ENCODE assay signal across 12 cellular contexts in genomic region chr13:41427700-41428099, GRCh38. TPM values are rescaled to one million over a fixed set of nuclear protein-coding genes. Genes with fewer than 3 reads are reported as not detected.
A peak's percentile ranks its signal among the peaks of the same experiment; 100 is the strongest.
DNase-seq lines count a peak whose midpoint lies in the region; ATAC-seq, FAIRE-seq and TF ChIP-seq lines count a peak whose summit lies in the region.
"Had no signal": no experiment of that assay in that cellular context is flagged by ENCODE, and none has a peak within 500 bp of the region (broad histone marks: within the 10 kb centered on the region; RNA-seq: fewer than 3 reads in every experiment).

No MANE protein-coding gene starts in this region.

- peaks cover 0 to 15% of the 10 kb centered on the region in 2 donors for H3K27me3 ChIP-seq in left lung
- peaks cover 6% of the 10 kb centered on the region for H3K27me3 ChIP-seq in transverse colon
- H3K27me3 ChIP-seq in prostate gland (replicated peaks; ENCODE audit: insufficient read depth) = peaks cover 4% of the 10 kb centered on the region

- no peaks in the 10 kb centered on the region for H3K9me3 Mint-ChIP-seq in activated naive CD8-positive, alpha-beta T cell treated with anti-CD3 and anti-CD28 coated beads, Interleukin-2, amount 10 ng/mL, durations not matched to agents 7 days and 5 days

- POLR2A ChIA-PET in A549 (lab: Yijun Ruan, JAX) = no interaction called here
- POLR2A ChIA-PET in activated naive CD8-positive, alpha-beta T cell treated with anti-CD3 and anti-CD28 coated beads, Interleukin-2, amount 10 ng/mL, durations not matched to agents 7 days and 5 days (lab: Charles Lee) = no interaction called here

- no peaks in the 10 kb centered on the region for H3K9me3 ChIP-seq in A549
- H3K9me3 ChIP-seq in left lung = no peaks in the 10 kb centered on the region
- no peaks in the 10 kb centered on the region for H3K9me3 ChIP-seq in transverse colon
- no peaks in the 10 kb centered on the region for H3K9me3 ChIP-seq in prostate gland

- H3K4me1 Mint-ChIP-seq in activated naive CD8-positive, alpha-beta T cell treated with anti-CD3 and anti-CD28 coated beads, Interleukin-2, amount 10 ng/mL, durations not matched to agents 7 days and 5 days = peaks cover 8% of the 10 kb centered on the region

- no peak for DNase-seq in A549 (ENCODE audit: low read depth in 1 of 2, low spot score in 1 of 2)
- DNase-seq in activated naive CD8-positive, alpha-beta T cell treated with anti-CD3 and anti-CD28 coated beads, Interleukin-2, amount 10 ng/mL, durations not matched to agents 7 days and 5 days = no peak
- DNase-seq in left lung = no peak
- DNase-seq in transverse colon = no peak
- DNase-seq in prostate gland (ENCODE audit: low spot score) = no peak
- DNase-seq in NCI-H2196 (lab: John Stamatoyannopoulos, UW; ENCODE audit: unreplicated experiment) = no peak
- DNase-seq in NCI-H774 (lab: John Stamatoyannopoulos, UW) = no peak
- DNase-seq: activated effector memory CD4-positive, alpha-beta T cell treated with Interleukin-2 at 50 U/mL for 16 hours; COR-L47; left colon; NCI-H226 had no signal

- CTCF ChIA-PET in A549 (lab: Yijun Ruan, JAX) = no interaction called here

- peak overlapping the region in 1 of 2 experiments; percentile 41; a peak in 2 of 6 replicates for H3K27ac ChIP-seq in A549
- H3K27ac ChIP-seq in left lung = no peak overlapping the region
- H3K27ac ChIP-seq in transverse colon = no peak overlapping the region
- H3K27ac ChIP-seq in prostate gland = no peak overlapping the region

- H3K27me3 Mint-ChIP-seq in activated naive CD8-positive, alpha-beta T cell treated with anti-CD3 and anti-CD28 coated beads, Interleukin-2, amount 10 ng/mL, durations not matched to agents 7 days and 5 days = no peaks in the 10 kb centered on the region

- intact Hi-C loops in left lung (cut with DNase I) = no loop called here
- intact Hi-C loops in transverse colon (cut with DNase I; ENCODE audit: low total_unique reads) = no loop called here
- intact Hi-C loops in prostate gland (cut with DNase I) = no loop called here

- TF ChIP-seq CTCF in A549 (IDR thresholded peaks at IDR 0.05) = no peak
- no peak for TF ChIP-seq CTCF in GM12875 (IDR thresholded peaks at IDR 0.05; ENCODE audit: borderline replicate concordance, insufficient read depth, low read depth, low read length)
- TF ChIP-seq CTCF in left lung (IDR thresholded peaks at IDR 0.05) = no peak
- no peak for TF ChIP-seq CTCF in transverse colon (IDR thresholded peaks at IDR 0.05)
- TF ChIP-seq CTCF in prostate gland (IDR thresholded peaks at IDR 0.05) = no peak

- in situ Hi-C loops in transverse colon (cut with MboI; ENCODE audit: low pct_ligation_motif_present in 1 of 4, low pct_unique_long_range_greater_than_20kb in 1 of 4, low sequenced_read_pairs in 3 of 4) = no loop called here

- H3K4me3 ChIP-seq in A549 (peak overlapping the region; percentile 42), GM12875 (ENCODE audit: low read depth, low read length) (peak overlapping the region; percentile 19), left lung (peak overlapping the region; percentile 7 to 13), transverse colon (no peak overlapping the region), prostate gland (no peak overlapping the region)

- H3K4me3 Mint-ChIP-seq in activated naive CD8-positive, alpha-beta T cell treated with anti-CD3 and anti-CD28 coated beads, Interleukin-2, amount 10 ng/mL, durations not matched to agents 7 days and 5 days = peak overlapping the region; percentile 81

- H3K36me3 ChIP-seq in left lung = no peaks in the 10 kb centered on the region
- H3K36me3 ChIP-seq in transverse colon = no peaks in the 10 kb centered on the region
- H3K36me3 ChIP-seq in prostate gland = no peaks in the 10 kb centered on the region

- no peak overlapping the region for H3K27ac Mint-ChIP-seq in activated naive CD8-positive, alpha-beta T cell treated with anti-CD3 and anti-CD28 coated beads, Interleukin-2, amount 10 ng/mL, durations not matched to agents 7 days and 5 days

- 7% methylated on average over 9 of the region's 18 CpGs for WGBS in A549 (ENCODE audit: missing lambda C conversion rate)
- WGBS in transverse colon (ENCODE audit: low coverage in 1 of 2), 2 donors = 41 to 49% methylated on average over 3 to 9 of the region's 18 CpGs
- whole genome bisulfite sequencing in prostate gland = 38% methylated on average over 11 of the region's 18 CpGs

- ATAC-seq in A549 (no peak), left lung (no peak)
- peak; percentile 49 for ATAC-seq in activated naive CD8-positive, alpha-beta T cell treated with anti-CD3 and anti-CD28 coated beads, Interleukin-2, amount 10 ng/mL, durations not matched to agents 7 days and 5 days (ENCODE audit: low read depth)
- ATAC-seq: left colon had no signal

- TF ChIP-seq EP300 in A549 (IDR thresholded peaks at IDR 0.05) (no peak), transverse colon (IDR thresholded peaks at IDR 0.05; ENCODE audit: low read depth) (no peak)

- TF ChIP-seq POLR2A in A549 (IDR thresholded peaks at IDR 0.05; ENCODE audit: low read length) (no peak), transverse colon (IDR thresholded peaks at IDR 0.05) (no peak), prostate gland (IDR thresholded peaks at IDR 0.05) (no peak)

- H3K36me3 Mint-ChIP-seq in activated naive CD8-positive, alpha-beta T cell treated with anti-CD3 and anti-CD28 coated beads, Interleukin-2, amount 10 ng/mL, durations not matched to agents 7 days and 5 days = no peaks in the 10 kb centered on the region

- no peaks in the 10 kb centered on the region for H3K4me1 ChIP-seq in A549
- H3K4me1 ChIP-seq in left lung = peaks cover 0 to 7% of the 10 kb centered on the region in 2 donors
- H3K4me1 ChIP-seq in transverse colon = peaks cover 0 to 3% (median 0%) of the 10 kb centered on the region in 4 donors
- H3K4me1 ChIP-seq in prostate gland (replicated peaks) = no peaks in the 10 kb centered on the region

- no peak for TF ChIP-seq RAD21 in A549 (conservative IDR thresholded peaks at IDR 0.05 in 1 of 2, IDR thresholded peaks at IDR 0.05 in 1 of 2)

- FAIRE-seq in A549 (lab: Jason Lieb, UNC) = no peak

- H3K4me2 ChIP-seq in A549 = peak overlapping the region; percentile 80

TF ChIP-seq in A549, 52 proteins besides CTCF, POLR2A, EP300 and RAD21 (continues in another document):
- TF ChIP-seq ESRRA (IDR thresholded peaks at IDR 0.05; ENCODE audit: borderline replicate concordance, low read length) (no peak), ZSCAN20 (CRISPR knock-in tag; IDR thresholded peaks at IDR 0.05) (no peak), SMC3 (IDR thresholded peaks at IDR 0.05) (no peak), TP53 (CRISPR knock-in tag; IDR thresholded peaks at IDR 0.05) (no peak), EHF (CRISPR knock-in tag; IDR thresholded peaks at IDR 0.05) (no peak)
- TF ChIP-seq, protein P1, sequence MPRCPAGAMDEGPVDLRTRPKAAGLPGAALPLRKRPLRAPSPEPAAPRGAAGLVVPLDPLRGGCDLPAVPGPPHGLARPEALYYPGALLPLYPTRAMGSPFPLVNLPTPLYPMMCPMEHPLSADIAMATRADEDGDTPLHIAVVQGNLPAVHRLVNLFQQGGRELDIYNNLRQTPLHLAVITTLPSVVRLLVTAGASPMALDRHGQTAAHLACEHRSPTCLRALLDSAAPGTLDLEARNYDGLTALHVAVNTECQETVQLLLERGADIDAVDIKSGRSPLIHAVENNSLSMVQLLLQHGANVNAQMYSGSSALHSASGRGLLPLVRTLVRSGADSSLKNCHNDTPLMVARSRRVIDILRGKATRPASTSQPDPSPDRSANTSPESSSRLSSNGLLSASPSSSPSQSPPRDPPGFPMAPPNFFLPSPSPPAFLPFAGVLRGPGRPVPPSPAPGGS (IDR thresholded peaks at IDR 0.05) = no peak
- TF ChIP-seq, protein P2, sequence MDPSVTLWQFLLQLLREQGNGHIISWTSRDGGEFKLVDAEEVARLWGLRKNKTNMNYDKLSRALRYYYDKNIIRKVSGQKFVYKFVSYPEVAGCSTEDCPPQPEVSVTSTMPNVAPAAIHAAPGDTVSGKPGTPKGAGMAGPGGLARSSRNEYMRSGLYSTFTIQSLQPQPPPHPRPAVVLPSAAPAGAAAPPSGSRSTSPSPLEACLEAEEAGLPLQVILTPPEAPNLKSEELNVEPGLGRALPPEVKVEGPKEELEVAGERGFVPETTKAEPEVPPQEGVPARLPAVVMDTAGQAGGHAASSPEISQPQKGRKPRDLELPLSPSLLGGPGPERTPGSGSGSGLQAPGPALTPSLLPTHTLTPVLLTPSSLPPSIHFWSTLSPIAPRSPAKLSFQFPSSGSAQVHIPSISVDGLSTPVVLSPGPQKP (IDR thresholded peaks at IDR 0.05; ENCODE audit: low read depth, low read length) = no peak

RNA-seq across cellular contexts. Expression of gene RGCC, which starts 29.6 kb away (rescaled TPM):
- polyA plus RNA-seq in A549 (2011; rRNA removed) = 1.3 and 2.2 TPM in 2 replicates
- polyA plus RNA-seq in A549 (2012; cell fraction: cytosol; rRNA removed) = 0.73 and 0.75 TPM in 2 replicates
- polyA plus RNA-seq in A549 (2012; cell fraction: nucleus; rRNA removed) = 0.65 and 0.70 TPM in 2 replicates
- polyA plus RNA-seq in A549 (2017; fragmentation: RNase III; extraction: RNeasy Plus Mini Kit Qiagen cat#74134 plus additional on column Dnase treatment) = 0.24 to 0.46 TPM (median 0.43 TPM) in 3 replicates
- polyA minus RNA-seq in A549 (2011; rRNA and poly(A)+ RNA removed) = 0.49 and 0.62 TPM in 2 replicates
- total RNA-seq in activated naive CD8-positive, alpha-beta T cell treated with anti-CD3 and anti-CD28 coated beads, Interleukin-2, amount 10 ng/mL, durations not matched to agents 7 days and 5 days = 10 to 100 TPM; 38.7 to 45.3 TPM
- 100 to 1,000 TPM; 173 to 196 TPM for total RNA-seq in left lung
- 10 to 100 TPM in 3 of 4 donors, 1 to 10 TPM in 1; 5.6 to 54.1 (median 35.6) TPM for total RNA-seq in transverse colon
- total RNA-seq in prostate gland = 100 to 1,000 TPM in 1 of 2 donors, 10 to 100 TPM in 1; 87.0 to 140 TPM

Comparison
In these comparisons a context has a peak if more than half of its experiments do, and no peak if none do; other contexts are left out.
1. H3K4me3 ChIP-seq: peak in A549 (single experiment), GM12875 (single experiment) and left lung (2 of 2); none in transverse colon (0 of 4) and prostate gland (0 of 2).